Comparison of ENCODE assay signal across 21 cellular contexts in genomic region chr5:107864793-107865192, GRCh38.
DNase-seq lines count a peak whose midpoint lies in the region; ATAC-seq and TF ChIP-seq lines count a peak whose summit lies in the region.
"Had no signal": no experiment of that assay in that cellular context is flagged by ENCODE, and none has a peak within 500 bp of the region (broad histone marks: within the 10 kb centered on the region; RNA-seq: fewer than 3 reads in every experiment).

No MANE protein-coding gene starts in this region.

- H3K27me3 ChIP-seq in tibial artery = no peaks in the 10 kb centered on the region
- H3K27me3 ChIP-seq in lower lobe of right lung (ENCODE audit: low read depth) = no peaks in the 10 kb centered on the region
- H3K27me3 ChIP-seq: body of pancreas, hepatocyte had no signal

- DNase-seq in AG10803 (ENCODE audit: low read depth) = peak; percentile 83
- DNase-seq in HCEC 1CT = peak; percentile 55
- peak; percentile 64 for DNase-seq in dedifferentiated amniotic fluid mesenchymal stem cell (ENCODE audit: extremely low spot score)
- DNase-seq in iris pigment epithelial cell (ENCODE audit: low read depth) = peak; percentile 51
- DNase-seq in NOMO-1 (lab: John Stamatoyannopoulos, UW; ENCODE audit: unreplicated experiment in 2 of 2) = no peak
- DNase-seq in tibial artery = no peak
- DNase-seq in lower lobe of right lung = no peak
- DNase-seq in NCI-H2081 treated with DMSO at 0.1 percent for 48 hours (lab: John Stamatoyannopoulos, UW) = no peak
- DNase-seq: activated CD4-positive, alpha-beta T cell treated with anti-CD3 and anti-CD28 coated beads for 48 hours; activated CD8-positive, alpha-beta memory T cell treated with anti-CD3 and anti-CD28 coated beads, Interleukin-2, amount 10 ng/mL, durations not matched to agents 7 days and 5 days; AML-193; body of pancreas; foreskin melanocyte; NCI-H1092 treated with DMSO at 0.1 percent for 48 hours; NCI-H510A treated with DMSO at 0.1 percent for 48 hours; stimulated activated CD4-positive, alpha-beta T cell treated with anti-CD3 and anti-CD28 coated beads, Interleukin-2, amount 100 ng/mL, for 24 hours had no signal

- H3K36me3 ChIP-seq in tibial artery (peaks cover 0 to 9% (median 6%) of the 10 kb centered on the region in 3 donors), lower lobe of right lung (peaks cover 14% of the 10 kb centered on the region)

- H3K27ac ChIP-seq in tibial artery (no peak overlapping the region), lower lobe of right lung (no peak overlapping the region)
- H3K27ac ChIP-seq: body of pancreas, coronary artery, hepatocyte had no signal

- TF ChIP-seq CTCF in AG10803 (conservative IDR thresholded peaks at IDR 0.05; ENCODE audit: low read length) (no peak), tibial artery (IDR thresholded peaks at IDR 0.05) (no peak), lower lobe of right lung (IDR thresholded peaks at IDR 0.05) (no peak)

- peaks cover 0 to 15% (median 0%) of the 10 kb centered on the region in 4 donors for H3K4me1 ChIP-seq in tibial artery
- no peaks in the 10 kb centered on the region for H3K4me1 ChIP-seq in lower lobe of right lung
- H3K4me1 ChIP-seq: body of pancreas had no signal

- intact Hi-C loops in tibial artery (cut with DNase I; ENCODE audit: low total_unique reads) = no loop called here
- intact Hi-C loops in lower lobe of right lung (cut with DNase I) = no loop called here

- H3K4me3 ChIP-seq in AG10803 (ENCODE audit: low read length) (no peak overlapping the region), tibial artery (no peak overlapping the region), lower lobe of right lung (no peak overlapping the region)
- H3K4me3 ChIP-seq: body of pancreas, coronary artery, hepatocyte had no signal

- H3K9me3 ChIP-seq in tibial artery (no peaks in the 10 kb centered on the region), lower lobe of right lung (no peaks in the 10 kb centered on the region)
- H3K9me3 ChIP-seq: body of pancreas had no signal

- ATAC-seq in lower lobe of right lung = no peak
- ATAC-seq: activated CD8-positive, alpha-beta memory T cell treated with anti-CD3 and anti-CD28 coated beads, Interleukin-2, amount 10 ng/mL, durations not matched to agents 7 days and 5 days; activated naive CD4-positive, alpha-beta T cell treated with anti-CD3 and anti-CD28 coated beads, Interleukin-2, amount 50 U/mL, for 72 hours; body of pancreas; HepG2; stimulated activated memory B cell treated with anti-CD40 and anti-IgM and Interleukin-4, amounts not matched to agents 10 μg/mL and 1 μg/mL and 100 μg/mL, for 72 hours had no signal

Comparison
In these comparisons a context has a peak if more than half of its experiments do, and no peak if none do; other contexts are left out.
1. DNase-seq: peak in AG10803 (single experiment), HCEC 1CT (single experiment), dedifferentiated amniotic fluid mesenchymal stem cell (single experiment) and iris pigment epithelial cell (single experiment); none in NOMO-1 (0 of 2), tibial artery (0 of 2), lower lobe of right lung (single experiment) and NCI-H2081 treated with DMSO at 0.1 percent for 48 hours (single experiment).